1 cellular context compared by ENCODE assay signal in the genomic region with DNA sequence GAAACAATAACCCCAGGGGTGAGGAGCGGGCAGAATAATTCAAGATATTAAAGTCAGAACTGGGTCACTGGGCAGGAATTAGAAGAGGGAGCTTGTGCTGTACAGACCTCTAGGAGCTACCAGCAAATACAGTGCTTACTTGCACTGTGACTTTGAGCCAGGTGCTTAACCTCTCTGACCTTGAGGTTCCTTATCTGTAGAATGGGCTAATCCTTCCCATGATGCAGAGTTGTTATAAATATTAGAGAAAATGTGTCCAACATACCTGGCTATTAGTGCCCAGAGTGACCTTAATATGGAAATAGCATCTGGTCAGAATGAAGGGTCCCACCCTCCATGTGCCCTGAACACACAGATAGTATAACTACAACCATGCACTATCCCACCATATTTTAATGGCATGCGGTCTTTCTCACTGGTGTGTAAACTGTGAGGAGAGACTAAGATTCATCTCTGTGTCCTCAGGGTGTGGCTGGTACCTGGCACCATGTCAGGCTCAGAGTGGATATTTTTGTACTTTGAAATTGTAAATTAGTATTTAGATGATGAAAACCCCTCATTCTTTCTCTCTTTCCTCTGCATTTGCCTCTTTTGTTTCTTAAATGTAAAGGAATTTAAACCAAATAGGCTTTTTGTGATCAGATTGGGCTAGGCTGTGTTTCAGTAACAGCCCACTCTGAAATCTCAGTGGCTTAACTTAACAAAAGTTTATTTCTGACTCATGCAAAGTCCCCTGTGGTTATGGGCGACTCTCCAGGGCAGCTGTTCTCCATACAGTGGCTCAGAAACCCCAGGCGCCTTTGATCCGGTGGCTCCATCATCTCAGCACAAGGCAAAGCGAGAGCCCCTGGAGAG.
TF ChIP-seq lines count a peak whose summit lies in the region.

No MANE protein-coding gene starts in this region.

TF ChIP-seq in endothelial cell of umbilical vein, 7 proteins besides CTCF, POLR2A, EP300 and RAD21:
- TF ChIP-seq MYC (IDR thresholded peaks at IDR 0.05; ENCODE audit: low read depth, low read length) (no peak), POLR2AphosphoS5 (IDR thresholded peaks at IDR 0.05; ENCODE audit: insufficient read depth, low read depth, low read length) (no peak), EZH2 (IDR thresholded peaks at IDR 0.05; ENCODE audit: borderline replicate concordance, low read depth, low read length, severe bottlenecking) (no peak), GATA2 (IDR thresholded peaks at IDR 0.05; ENCODE audit: insufficient read depth, insufficient read length, low read depth, low read length) (no peak), MAX (IDR thresholded peaks at IDR 0.05; ENCODE audit: insufficient read depth, insufficient read length) (no peak), FOS (IDR thresholded peaks at IDR 0.05; ENCODE audit: borderline replicate concordance, insufficient read depth, low read length) (no peak), JUN (IDR thresholded peaks at IDR 0.05; ENCODE audit: borderline replicate concordance, insufficient read depth, insufficient read length, low read depth) (no peak)
